ENCODE assay signal across 8 cellular contexts in the genomic region with DNA sequence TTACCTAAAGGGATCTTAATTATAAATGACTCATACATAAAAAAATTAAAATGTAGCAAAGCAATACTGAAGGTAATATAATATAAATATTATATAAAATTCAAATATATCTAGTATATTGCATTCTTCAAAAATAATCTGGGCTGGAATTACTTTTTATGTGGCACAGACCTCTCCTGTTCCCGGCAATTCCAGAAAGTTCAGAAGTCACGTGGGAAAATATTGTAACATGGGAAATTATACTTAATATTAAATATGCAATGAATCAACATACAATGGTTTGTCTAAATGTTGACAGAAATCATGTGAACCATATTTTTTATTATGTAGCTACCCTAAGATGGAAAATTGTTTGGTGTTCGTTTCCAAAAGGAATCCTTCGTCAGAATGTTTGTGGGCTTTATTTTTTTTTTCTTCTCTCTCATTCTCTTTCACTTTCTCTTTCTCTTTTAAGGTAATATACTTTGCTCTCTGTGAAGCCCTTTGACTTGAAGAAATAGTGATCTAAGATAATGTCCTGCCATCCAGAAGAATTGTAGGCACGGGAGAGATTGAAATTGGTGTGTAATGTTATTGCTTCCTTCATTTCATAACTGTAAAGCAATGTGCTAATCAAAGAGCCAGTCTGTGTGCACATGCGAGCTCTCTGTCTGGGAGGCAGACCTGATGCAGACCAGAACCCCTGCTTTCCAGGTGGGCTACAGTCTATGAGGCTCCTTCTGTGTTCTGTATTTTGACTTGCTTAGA.
DNase-seq lines count a peak whose midpoint lies in the region; TF ChIP-seq lines count a peak whose summit lies in the region.

No MANE protein-coding gene starts in this region.

- POLR2A ChIA-PET in CD8-positive, alpha-beta memory T cell (lab: Charles Lee): no interaction called here

- H3K4me3 ChIP-seq in CD8-positive, alpha-beta memory T cell (ENCODE audit: low read length): peak overlapping the region; percentile 44
- no peak overlapping the region; the same call in 1 of the 2 replicates for H3K4me3 ChIP-seq in HL-60 (replicated peaks; ENCODE audit: insufficient read depth, low read length)

- no peaks in the 10 kb centered on the region for H3K9me3 ChIP-seq in CD8-positive, alpha-beta memory T cell (ENCODE audit: low read length)

- H3K27me3 ChIP-seq in CD8-positive, alpha-beta memory T cell (ENCODE audit: insufficient read depth, low read length, poor library complexity, severe bottlenecking): no peaks in the 10 kb centered on the region
- no peaks in the 10 kb centered on the region for H3K27me3 ChIP-seq in HL-60 (ENCODE audit: insufficient read depth, poor library complexity, severe bottlenecking)

- CTCF ChIA-PET in CD8-positive, alpha-beta memory T cell (lab: Charles Lee): no interaction called here

- no peak overlapping the region for H3K27ac ChIP-seq in CD8-positive, alpha-beta memory T cell (ENCODE audit: low read depth, low read length)
- H3K27ac ChIP-seq in HL-60 (replicated peaks): 0 out of 2 replicates have a peak overlapping the region, but pooled peaks have one; percentile 7

- no peak for DNase-seq in CD8-positive, alpha-beta memory T cell
- DNase-seq in HL-60 (ENCODE audit: low read depth in 1 of 2, low spot score in 1 of 2): peak in 1 of 2 experiments; percentile 5
- DNase-seq in neural crest cell (ENCODE audit: low read depth, low spot score): no peak
- DNase-seq in activated effector memory CD4-positive, alpha-beta T cell treated with anti-CD3 and anti-CD28 coated beads, Interleukin-2, amount 50 U/mL, for 16 hours: no peak
- no peak for DNase-seq in stimulated activated CD4-positive, alpha-beta T cell treated with anti-CD3 and anti-CD28 coated beads, Interleukin-2, amount 100 ng/mL, for 48 hours
- no peak for DNase-seq in SKM-1 (lab: John Stamatoyannopoulos, UW; ENCODE audit: unreplicated experiment)
- DNase-seq in NCI-H1092 treated with DMSO at 0.1 percent for 48 hours (lab: John Stamatoyannopoulos, UW): no peak

- no peak for TF ChIP-seq CTCF in HL-60 (IDR thresholded peaks at IDR 0.05; ENCODE audit: insufficient read depth, low read length)
- no peak for TF ChIP-seq CTCF in brain (conservative IDR thresholded peaks at IDR 0.05)
- TF ChIP-seq CTCF in neural crest cell (conservative IDR thresholded peaks at IDR 0.05): no peak

- H3K4me3 Mint-ChIP-seq in CD8-positive, alpha-beta memory T cell: peak overlapping the region; percentile 46 to 83 (median 65)
- H3K4me3 Mint-ChIP-seq in brain: peak overlapping the region; percentile 35 to 71 (median 51)
- peak overlapping the region; percentile 22 for H3K4me3 Mint-ChIP-seq in neural crest cell

- no peaks in the 10 kb centered on the region for H3K36me3 ChIP-seq in CD8-positive, alpha-beta memory T cell (ENCODE audit: insufficient read depth, low read length)

- H3K27ac Mint-ChIP-seq in CD8-positive, alpha-beta memory T cell: peak overlapping the region in 6 of 8 donors; percentile 10 to 74 (median 42)
- H3K27ac Mint-ChIP-seq in brain (peak overlapping the region in 2 of 5 experiments; percentile 26 to 40), neural crest cell (ENCODE audit: unreplicated experiment) (peak overlapping the region; percentile 15)

- H3K27me3 Mint-ChIP-seq in CD8-positive, alpha-beta memory T cell: no peaks in the 10 kb centered on the region
- H3K27me3 Mint-ChIP-seq in brain (peaks cover 11% of the 10 kb centered on the region), neural crest cell (ENCODE audit: low read depth) (peaks cover 6% of the 10 kb centered on the region)

- H3K36me3 Mint-ChIP-seq in CD8-positive, alpha-beta memory T cell: no peaks in the 10 kb centered on the region
- no peaks in the 10 kb centered on the region for H3K36me3 Mint-ChIP-seq in brain
- H3K36me3 Mint-ChIP-seq in neural crest cell (ENCODE audit: low read depth): peaks cover 7% of the 10 kb centered on the region

- no peaks in the 10 kb centered on the region for H3K9me3 Mint-ChIP-seq in CD8-positive, alpha-beta memory T cell
- peaks cover 0 to 5% (median 0%) of the 10 kb centered on the region in 5 experiments for H3K9me3 Mint-ChIP-seq in brain
- peaks cover 11% of the 10 kb centered on the region for H3K9me3 Mint-ChIP-seq in neural crest cell

- H3K4me1 ChIP-seq in CD8-positive, alpha-beta memory T cell (ENCODE audit: insufficient read depth, low read length): no peaks in the 10 kb centered on the region

- peaks cover 13 to 34% (median 15%) of the 10 kb centered on the region in 3 donors for H3K4me1 Mint-ChIP-seq in CD8-positive, alpha-beta memory T cell
- H3K4me1 Mint-ChIP-seq in brain (peaks cover 35% of the 10 kb centered on the region), neural crest cell (peaks cover 61% of the 10 kb centered on the region)
